In genomic region chr21:39033878-39034589, GRCh38 we compare ENCODE assay signal across 11 cellular contexts.
DNase-seq lines count a peak whose midpoint lies in the region; ATAC-seq and TF ChIP-seq lines count a peak whose summit lies in the region.
"Had no signal": no experiment of that assay in that cellular context is flagged by ENCODE, and none has a peak within 500 bp of the region (broad histone marks: within the 10 kb centered on the region; RNA-seq: fewer than 3 reads in every experiment).

No MANE protein-coding gene starts in this region.

- H2BK120ac ChIP-seq in trophoblast cell (ENCODE audit: insufficient read depth, low read length, poor library complexity): peak overlapping the region; percentile 10

- H3K9me3 ChIP-seq in DND-41 (ENCODE audit: insufficient read depth, low read length, severe bottlenecking) (no peaks in the 10 kb centered on the region), heart right ventricle (peaks cover 0 to under 1% (median 0%) of the 10 kb centered on the region in 11 donors), trophoblast cell (ENCODE audit: insufficient read depth, low read depth, low read length) (peaks cover 2% of the 10 kb centered on the region)
- H3K9me3 ChIP-seq: SJSA1 had no signal

- H2AK5ac ChIP-seq in trophoblast cell (ENCODE audit: low read length): peak overlapping the region; percentile 1

- peak overlapping the region; percentile 25 for H4K8ac ChIP-seq in trophoblast cell (ENCODE audit: low read depth, low read length)

- H3K79me1 ChIP-seq in trophoblast cell (ENCODE audit: low read length): peaks cover 9% of the 10 kb centered on the region

- H3K9ac ChIP-seq in DND-41 (ENCODE audit: low read depth, low read length): no peak overlapping the region
- no peak overlapping the region for H3K9ac ChIP-seq in trophoblast cell (ENCODE audit: low read length)

- no peak overlapping the region for H3K4me3 ChIP-seq in DND-41 (ENCODE audit: low read depth in 1 of 2, low read length in 2 of 2)
- no peak overlapping the region for H3K4me3 ChIP-seq in heart right ventricle
- no peak overlapping the region for H3K4me3 ChIP-seq in trophoblast cell (ENCODE audit: low read depth, low read length)
- H3K4me3 ChIP-seq: SJSA1 had no signal

- in situ Hi-C loops in GM13977 (cut with MboI; ENCODE audit: low pct_unique_long_range_greater_than_20kb, low sequenced_read_pairs, unreplicated experiment): no loop called here

- H3K23ac ChIP-seq in trophoblast cell (ENCODE audit: low read length): no peak overlapping the region

- H2AFZ ChIP-seq in DND-41 (ENCODE audit: low read depth, low read length): no peak overlapping the region
- H2AFZ ChIP-seq in trophoblast cell (ENCODE audit: insufficient read depth, low read length, poor library complexity): peak overlapping the region; percentile 52

- H3K36me3 ChIP-seq in DND-41 (ENCODE audit: insufficient read depth, low read length) (no peaks in the 10 kb centered on the region), heart right ventricle (no peaks in the 10 kb centered on the region), trophoblast cell (ENCODE audit: control insufficient read depth in 1 of 2, insufficient read depth in 2 of 2, low read length in 2 of 2) (no peaks in the 10 kb centered on the region)
- H3K36me3 ChIP-seq: SJSA1 had no signal

- no peaks in the 10 kb centered on the region for H4K20me1 ChIP-seq in DND-41 (ENCODE audit: insufficient read depth, low read length)

- H3K4me2 ChIP-seq in DND-41 (ENCODE audit: insufficient read depth, low read length) (no peak overlapping the region), trophoblast cell (ENCODE audit: low read length) (no peak overlapping the region)

- TF ChIP-seq CTCF in DND-41 (IDR thresholded peaks at IDR 0.05; ENCODE audit: borderline replicate concordance, extremely low read depth, low read length, poor library complexity, severe bottlenecking): no peak
- TF ChIP-seq CTCF in heart right ventricle (IDR thresholded peaks at IDR 0.05): no peak
- TF ChIP-seq CTCF in GM13977 (IDR thresholded peaks at IDR 0.05; ENCODE audit: extremely low read depth, insufficient read depth, missing control alignments): no peak

- 59 to 64% methylated on average over 22 of the region's 22 CpGs for WGBS in heart right ventricle, 2 donors
- no CpG with 5 or more reads among the region's 22 CpGs for WGBS in trophoblast cell (ENCODE audit: extremely low coverage, insufficient coverage, insufficient read length)

- no peaks in the 10 kb centered on the region for H3K79me2 ChIP-seq in DND-41 (ENCODE audit: insufficient read depth, low read length)
- H3K79me2 ChIP-seq in trophoblast cell (ENCODE audit: control insufficient read depth, insufficient read depth, low read length, poor library complexity): no peaks in the 10 kb centered on the region

- ATAC-seq in DND-41 (ENCODE audit: insufficient read depth, low read depth): peak; percentile 39
- peak; percentile 12 to 74 (median 54) for ATAC-seq in heart right ventricle
- no peak for ATAC-seq in GM21390 (IDR thresholded peaks at IDR 0.05; ENCODE audit: unreplicated experiment)

- no peak for DNase-seq in DND-41
- peak; percentile 69 for DNase-seq in SW480 (ENCODE audit: low spot score)
- DNase-seq in heart right ventricle: peak in 1 of 2 donors; percentile 31
- DNase-seq in trophoblast cell: peak; percentile 57 to 75
- DNase-seq in putamen (ENCODE audit: low spot score): no peak
- no peak for DNase-seq in GM13977 (ENCODE audit: low spot score)
- no peak for DNase-seq in NCI-H146 (lab: John Stamatoyannopoulos, UW)
- DNase-seq: NCI-H1417, occipital lobe had no signal

- intact Hi-C loops in heart right ventricle (cut with DNase I): no loop called here

- H3K27me3 ChIP-seq in DND-41 (ENCODE audit: insufficient read depth, low read length, poor library complexity) (no peaks in the 10 kb centered on the region), heart right ventricle (no peaks in the 10 kb centered on the region), trophoblast cell (ENCODE audit: insufficient read depth, low read length) (no peaks in the 10 kb centered on the region)
- H3K27me3 ChIP-seq: SJSA1 had no signal

- no peak overlapping the region for H2BK5ac ChIP-seq in trophoblast cell (ENCODE audit: low read depth, low read length, poor library complexity)

- peak overlapping the region; percentile 25 for H4K91ac ChIP-seq in trophoblast cell (ENCODE audit: low read depth, low read length)

- H3K27ac ChIP-seq in DND-41 (ENCODE audit: low read length) (no peak overlapping the region), heart right ventricle (peak overlapping the region in 8 of 10 donors; percentile 20 to 66 (median 38)), trophoblast cell (ENCODE audit: low read depth, low read length) (no peak overlapping the region)
- H3K27ac ChIP-seq: SJSA1 had no signal

- no peaks in the 10 kb centered on the region for H3K4me1 ChIP-seq in DND-41 (ENCODE audit: insufficient read depth, low read length)
- H3K4me1 ChIP-seq in heart right ventricle: peaks cover 0 to 40% (median 21%) of the 10 kb centered on the region in 9 donors
- H3K4me1 ChIP-seq in trophoblast cell (ENCODE audit: control insufficient read depth in 1 of 2, insufficient read depth in 2 of 2, low read length in 2 of 2): peaks cover 16 to 23% of the 10 kb centered on the region in 2 experiments

- no peak overlapping the region for H3K14ac ChIP-seq in trophoblast cell (ENCODE audit: low read length)

- H3K18ac ChIP-seq in trophoblast cell (ENCODE audit: low read length): no peak overlapping the region

- H4K12ac ChIP-seq in trophoblast cell (ENCODE audit: low read depth, low read length): peak overlapping the region; percentile 8

- H2BK12ac ChIP-seq in trophoblast cell (ENCODE audit: low read length): no peak overlapping the region

- H3K4ac ChIP-seq in trophoblast cell (ENCODE audit: low read depth, low read length): no peak overlapping the region

Comparison
In these comparisons a context has a peak if more than half of its experiments do, and no peak if none do; other contexts are left out.
1. DNase-seq: peak in SW480 (single experiment) and trophoblast cell (2 of 2); none in DND-41 (single experiment), putamen (single experiment), GM13977 (single experiment) and NCI-H146 (single experiment).
2. H3K27ac ChIP-seq: peak in heart right ventricle (8 of 10); none in DND-41 (single experiment) and trophoblast cell (single experiment).